ENCODE assay signal across 2 cellular contexts in the genomic region with DNA sequence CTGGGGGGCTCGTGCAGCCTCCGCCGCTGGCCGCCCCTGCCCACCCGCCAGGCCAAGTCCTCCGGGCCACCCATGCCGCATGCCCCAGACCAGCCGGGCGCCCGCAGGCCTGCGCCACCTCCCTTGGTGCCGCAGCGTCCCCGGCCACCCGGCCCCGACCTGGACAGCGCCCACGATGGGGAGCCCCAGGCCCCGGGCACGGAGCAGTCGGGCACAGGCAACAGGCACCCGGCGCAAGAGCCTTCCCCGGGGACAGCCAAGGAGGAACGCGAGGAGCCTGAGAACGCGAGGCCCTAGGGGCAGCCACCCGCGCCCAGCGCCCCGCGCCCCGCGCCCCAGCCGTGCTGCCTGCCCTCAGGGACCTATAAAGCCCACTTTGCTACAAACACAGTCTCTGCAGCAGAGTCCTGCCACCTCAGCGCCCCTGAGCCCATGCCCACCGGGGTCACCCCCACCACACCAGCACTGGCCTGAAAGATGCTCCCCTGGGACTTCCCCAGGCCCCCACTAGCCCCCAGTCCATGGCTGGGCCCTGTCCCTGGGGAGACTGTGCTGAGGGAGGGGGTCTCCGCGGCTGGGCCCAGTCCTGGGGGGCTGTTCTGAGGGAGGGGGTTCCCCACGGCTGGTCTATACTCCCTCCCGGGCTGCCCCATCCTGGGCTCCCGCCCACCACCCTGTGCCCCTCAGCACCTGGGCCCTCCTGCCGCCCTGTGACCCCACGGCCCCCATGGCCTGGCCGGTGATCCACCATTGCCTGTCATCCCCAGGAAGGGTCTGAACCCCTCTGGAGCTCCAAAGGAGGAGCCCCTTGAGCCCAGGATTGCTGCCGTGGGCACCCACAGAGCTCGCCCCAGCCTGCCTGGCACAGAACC.
TF ChIP-seq lines count a peak whose summit lies in the region.

No MANE protein-coding gene starts in this region.

TF ChIP-seq in SK-N-SH, 30 proteins besides CTCF, POLR2A, EP300 and RAD21:
- TF ChIP-seq, protein P1, sequence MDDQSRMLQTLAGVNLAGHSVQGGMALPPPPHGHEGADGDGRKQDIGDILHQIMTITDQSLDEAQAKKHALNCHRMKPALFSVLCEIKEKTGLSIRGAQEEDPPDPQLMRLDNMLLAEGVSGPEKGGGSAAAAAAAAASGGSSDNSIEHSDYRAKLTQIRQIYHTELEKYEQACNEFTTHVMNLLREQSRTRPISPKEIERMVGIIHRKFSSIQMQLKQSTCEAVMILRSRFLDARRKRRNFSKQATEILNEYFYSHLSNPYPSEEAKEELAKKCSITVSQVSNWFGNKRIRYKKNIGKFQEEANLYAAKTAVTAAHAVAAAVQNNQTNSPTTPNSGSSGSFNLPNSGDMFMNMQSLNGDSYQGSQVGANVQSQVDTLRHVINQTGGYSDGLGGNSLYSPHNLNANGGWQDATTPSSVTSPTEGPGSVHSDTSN (IDR thresholded peaks at IDR 0.05), result no peak
- TF ChIP-seq RFX5 (IDR thresholded peaks at IDR 0.05; ENCODE audit: low read length) (no peak), CHD2 (IDR thresholded peaks at IDR 0.05; ENCODE audit: low read length, partially characterized antibody) (no peak), RXRA (IDR thresholded peaks at IDR 0.05; ENCODE audit: borderline replicate concordance, low read depth) (no peak), NRF1 (IDR thresholded peaks at IDR 0.05; ENCODE audit: low read depth, low read length) (no peak), YY1 (IDR thresholded peaks at IDR 0.05; ENCODE audit: low read depth) (no peak), EZH2phosphoT487 (IDR thresholded peaks at IDR 0.05; ENCODE audit: borderline replicate concordance, low read depth) (no peak), GATA2 (CRISPR knock-in tag; IDR thresholded peaks at IDR 0.05) (no peak), SMC3 (IDR thresholded peaks at IDR 0.05; ENCODE audit: low read depth, low read length) (no peak), MEF2A (IDR thresholded peaks at IDR 0.05; ENCODE audit: borderline replicate concordance, low read depth) (no peak), MXI1 (IDR thresholded peaks at IDR 0.05; ENCODE audit: low read depth, low read length) (no peak), FOXM1 (IDR thresholded peaks at IDR 0.05; ENCODE audit: low read depth) (no peak), TCF12 (IDR thresholded peaks at IDR 0.05) (no peak), TAF1 (IDR thresholded peaks at IDR 0.05; ENCODE audit: borderline replicate concordance, low read depth, low read length) (no peak)
- TF ChIP-seq, protein P2, sequence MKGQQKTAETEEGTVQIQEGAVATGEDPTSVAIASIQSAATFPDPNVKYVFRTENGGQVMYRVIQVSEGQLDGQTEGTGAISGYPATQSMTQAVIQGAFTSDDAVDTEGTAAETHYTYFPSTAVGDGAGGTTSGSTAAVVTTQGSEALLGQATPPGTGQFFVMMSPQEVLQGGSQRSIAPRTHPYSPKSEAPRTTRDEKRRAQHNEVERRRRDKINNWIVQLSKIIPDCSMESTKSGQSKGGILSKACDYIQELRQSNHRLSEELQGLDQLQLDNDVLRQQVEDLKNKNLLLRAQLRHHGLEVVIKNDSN (IDR thresholded peaks at IDR 0.05; ENCODE audit: borderline replicate concordance, low read depth), result no peak
- TF ChIP-seq, protein P3, sequence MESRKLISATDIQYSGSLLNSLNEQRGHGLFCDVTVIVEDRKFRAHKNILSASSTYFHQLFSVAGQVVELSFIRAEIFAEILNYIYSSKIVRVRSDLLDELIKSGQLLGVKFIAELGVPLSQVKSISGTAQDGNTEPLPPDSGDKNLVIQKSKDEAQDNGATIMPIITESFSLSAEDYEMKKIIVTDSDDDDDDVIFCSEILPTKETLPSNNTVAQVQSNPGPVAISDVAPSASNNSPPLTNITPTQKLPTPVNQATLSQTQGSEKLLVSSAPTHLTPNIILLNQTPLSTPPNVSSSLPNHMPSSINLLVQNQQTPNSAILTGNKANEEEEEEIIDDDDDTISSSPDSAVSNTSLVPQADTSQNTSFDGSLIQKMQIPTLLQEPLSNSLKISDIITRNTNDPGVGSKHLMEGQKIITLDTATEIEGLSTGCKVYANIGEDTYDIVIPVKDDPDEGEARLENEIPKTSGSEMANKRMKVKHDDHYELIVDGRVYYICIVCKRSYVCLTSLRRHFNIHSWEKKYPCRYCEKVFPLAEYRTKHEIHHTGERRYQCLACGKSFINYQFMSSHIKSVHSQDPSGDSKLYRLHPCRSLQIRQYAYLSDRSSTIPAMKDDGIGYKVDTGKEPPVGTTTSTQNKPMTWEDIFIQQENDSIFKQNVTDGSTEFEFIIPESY (IDR thresholded peaks at IDR 0.05; ENCODE audit: borderline replicate concordance, low read depth), result no peak
- TF ChIP-seq, protein P4, sequence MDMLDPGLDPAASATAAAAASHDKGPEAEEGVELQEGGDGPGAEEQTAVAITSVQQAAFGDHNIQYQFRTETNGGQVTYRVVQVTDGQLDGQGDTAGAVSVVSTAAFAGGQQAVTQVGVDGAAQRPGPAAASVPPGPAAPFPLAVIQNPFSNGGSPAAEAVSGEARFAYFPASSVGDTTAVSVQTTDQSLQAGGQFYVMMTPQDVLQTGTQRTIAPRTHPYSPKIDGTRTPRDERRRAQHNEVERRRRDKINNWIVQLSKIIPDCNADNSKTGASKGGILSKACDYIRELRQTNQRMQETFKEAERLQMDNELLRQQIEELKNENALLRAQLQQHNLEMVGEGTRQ (IDR thresholded peaks at IDR 0.05; ENCODE audit: borderline replicate concordance, low read depth, low read length), result no peak
- TF ChIP-seq, protein P5, sequence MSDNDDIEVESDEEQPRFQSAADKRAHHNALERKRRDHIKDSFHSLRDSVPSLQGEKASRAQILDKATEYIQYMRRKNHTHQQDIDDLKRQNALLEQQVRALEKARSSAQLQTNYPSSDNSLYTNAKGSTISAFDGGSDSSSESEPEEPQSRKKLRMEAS (IDR thresholded peaks at IDR 0.05; ENCODE audit: low read depth), result no peak
TF ChIP-seq in SK-N-SH: peak in this region for 0.

TF ChIP-seq in SK-N-SH treated with all-trans-retinoic acid at 6 μM for 48 hours, 23 proteins besides CTCF, POLR2A, EP300 and RAD21:
- TF ChIP-seq BACH2 (CRISPR knock-in tag; IDR thresholded peaks at IDR 0.05; ENCODE audit: borderline replicate concordance), result no peak
- no peak for TF ChIP-seq PPARA (CRISPR knock-in tag; IDR thresholded peaks at IDR 0.05; ENCODE audit: borderline replicate concordance)
- TF ChIP-seq RARB (CRISPR knock-in tag; IDR thresholded peaks at IDR 0.05), result no peak
- no peak for TF ChIP-seq TCF4 (CRISPR knock-in tag; IDR thresholded peaks at IDR 0.05; ENCODE audit: borderline replicate concordance)
- no peak for TF ChIP-seq OSR1 (CRISPR knock-in tag; IDR thresholded peaks at IDR 0.05)
